In the genomic region with DNA sequence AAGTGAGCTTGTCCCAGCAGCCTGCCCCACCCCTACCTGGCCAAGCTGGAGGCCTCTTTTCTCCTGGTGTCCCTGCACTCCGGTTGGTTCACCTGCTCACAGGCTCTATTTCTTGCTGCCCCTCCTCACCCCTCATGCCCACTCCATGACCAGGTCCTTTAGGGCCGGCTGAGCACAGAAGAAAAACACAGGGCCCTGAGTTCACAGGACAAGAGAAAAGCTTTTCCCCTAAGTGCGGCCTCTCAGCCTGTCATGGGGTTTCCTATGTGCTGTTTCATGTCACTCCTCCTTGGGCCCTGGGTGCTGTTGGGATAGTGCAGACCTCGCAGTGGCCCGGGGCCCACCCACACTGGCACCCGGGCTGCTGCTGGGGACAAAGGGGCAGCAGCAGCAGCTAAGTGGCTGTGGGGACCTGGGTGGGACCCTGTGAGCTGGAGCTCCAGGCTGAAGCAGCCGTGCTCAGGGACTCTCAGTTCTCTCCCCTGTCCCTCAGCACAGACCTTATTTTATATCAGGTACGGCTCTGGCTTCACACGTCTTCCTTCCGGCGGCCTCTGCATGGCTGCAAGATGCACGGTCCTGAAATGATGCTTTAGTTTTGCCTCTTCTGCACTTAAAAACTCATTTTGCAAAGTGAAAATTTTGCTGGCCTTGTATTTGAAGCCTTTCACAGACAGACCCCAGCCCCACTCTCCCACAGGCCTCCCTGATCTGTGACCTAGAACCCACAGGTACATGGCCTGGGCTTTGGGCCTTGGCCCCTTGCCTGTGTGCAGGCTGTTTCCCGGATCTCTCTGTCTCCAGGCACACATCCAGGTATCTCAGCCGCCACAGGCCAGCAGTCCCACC, we compare ENCODE assay signal across 14 cellular contexts.
"Had no signal": no experiment of that assay in that cellular context is flagged by ENCODE, and none has a peak within 500 bp of the region (broad histone marks: within the 10 kb centered on the region; RNA-seq: fewer than 3 reads in every experiment).

No MANE protein-coding gene starts in this region.

- H3K4me3 ChIP-seq: cardiac muscle cell, skin epidermis had no signal

- H2AFZ ChIP-seq: parathyroid adenoma had no signal

- H3K4me2 ChIP-seq: SK-N-SH had no signal

- H3K79me2 ChIP-seq: parathyroid adenoma had no signal

- DNase-seq: activated CD4-positive, alpha-beta T cell treated with anti-CD3 and anti-CD28 coated beads for 1 hour; activated CD4-positive, alpha-beta T cell treated with anti-CD3 and anti-CD28 coated beads, Interleukin-2, amount 50 U/mL, for 4 hours; activated naive CD4-positive, alpha-beta T cell treated with anti-CD3 and anti-CD28 coated beads, Interleukin-2, amount 10 ng/mL, durations not matched to agents 7 days and 5 days; activated T-cell treated with anti-CD3 and anti-CD28 coated beads, Interleukin-2, amount 50 U/mL, for 24 hours; kidney glomerular epithelial cell; naive B cell; stimulated activated CD4-positive, alpha-beta T cell treated with anti-CD3 and anti-CD28 coated beads, Interleukin-4, amount 100 ng/mL, for 4 hours; stimulated activated CD8-positive, alpha-beta memory T cell treated with anti-CD3 and anti-CD28 coated beads, Interleukin-4, amount 100 ng/mL, for 48 hours; T-helper 1 cell; T1000 had no signal

- H3K9me3 ChIP-seq: SK-N-SH had no signal

- H3K27ac ChIP-seq: cardiac muscle cell, parathyroid adenoma, skin epidermis had no signal

- H3K9ac ChIP-seq: parathyroid adenoma, SK-N-SH had no signal

- H3K27me3 ChIP-seq: cardiac muscle cell had no signal

- H3K4me1 ChIP-seq: parathyroid adenoma had no signal

- H3K36me3 ChIP-seq: cardiac muscle cell had no signal
